Comparison of ENCODE assay signal across 9 cellular contexts in genomic region chr9:129490583-129491485, GRCh38.
DNase-seq lines count a peak whose midpoint lies in the region; ATAC-seq and TF ChIP-seq lines count a peak whose summit lies in the region.
"Had no signal": no experiment of that assay in that cellular context is flagged by ENCODE, and none has a peak within 500 bp of the region (broad histone marks: within the 10 kb centered on the region; RNA-seq: fewer than 3 reads in every experiment).

No MANE protein-coding gene starts in this region.

- H3K4me3 ChIP-seq in adipocyte (ENCODE audit: low read length) = peak overlapping the region; percentile 74

- peak overlapping the region; percentile 90 for H3K27ac Mint-ChIP-seq in stimulated activated memory B cell treated with anti-CD40 and anti-IgM and Interleukin-4, amounts not matched to agents 10 μg/mL and 1 μg/mL and 100 μg/mL, for 72 hours

- no peak for TF ChIP-seq RAD21 in Ishikawa (IDR thresholded peaks at IDR 0.05; ENCODE audit: low read depth)

- peaks cover 21% of the 10 kb centered on the region for H3K36me3 Mint-ChIP-seq in stimulated activated memory B cell treated with anti-CD40 and anti-IgM and Interleukin-4, amounts not matched to agents 10 μg/mL and 1 μg/mL and 100 μg/mL, for 72 hours

- no peaks in the 10 kb centered on the region for H3K9me3 Mint-ChIP-seq in stimulated activated memory B cell treated with anti-CD40 and anti-IgM and Interleukin-4, amounts not matched to agents 10 μg/mL and 1 μg/mL and 100 μg/mL, for 72 hours

- DNase-seq in adipocyte (ENCODE audit: low read depth) = no peak
- DNase-seq in GDM1 (lab: John Stamatoyannopoulos, UW) = no peak
- no peak for DNase-seq in islet precursor cell
- no peak for DNase-seq in OCI-M2 (lab: John Stamatoyannopoulos, UW; ENCODE audit: unreplicated experiment)
- DNase-seq: NCI-H1105 had no signal

- H3K27me3 Mint-ChIP-seq in stimulated activated memory B cell treated with anti-CD40 and anti-IgM and Interleukin-4, amounts not matched to agents 10 μg/mL and 1 μg/mL and 100 μg/mL, for 72 hours = peaks cover 45% of the 10 kb centered on the region

- peaks cover 45% of the 10 kb centered on the region for H3K4me1 Mint-ChIP-seq in stimulated activated memory B cell treated with anti-CD40 and anti-IgM and Interleukin-4, amounts not matched to agents 10 μg/mL and 1 μg/mL and 100 μg/mL, for 72 hours

- ATAC-seq in stimulated activated memory B cell treated with anti-CD40 and anti-IgM and Interleukin-4, amounts not matched to agents 10 μg/mL and 1 μg/mL and 100 μg/mL, for 72 hours = no peak
- ATAC-seq in HG02885 (IDR thresholded peaks at IDR 0.05; ENCODE audit: poor library complexity, unreplicated experiment) = no peak

- H3K4me3 Mint-ChIP-seq in stimulated activated memory B cell treated with anti-CD40 and anti-IgM and Interleukin-4, amounts not matched to agents 10 μg/mL and 1 μg/mL and 100 μg/mL, for 72 hours = peak overlapping the region; percentile 48

- peaks cover 62% of the 10 kb centered on the region for H3K4me1 ChIP-seq in adipocyte (ENCODE audit: control insufficient read depth, insufficient read depth, low read length)

- no peaks in the 10 kb centered on the region for H3K27me3 ChIP-seq in adipocyte (replicated peaks; ENCODE audit: control insufficient read depth, insufficient read depth, low read length)
- H3K27me3 ChIP-seq in layer of hippocampus (ENCODE audit: control insufficient read depth, insufficient read depth, low read length) = no peaks in the 10 kb centered on the region

- H3K9ac ChIP-seq in adipocyte (ENCODE audit: low read length) = peak overlapping the region; percentile 97

- peak; percentile 52; the same call in 1 of the 2 replicates for TF ChIP-seq EP300 in Ishikawa (IDR thresholded peaks at IDR 0.05; ENCODE audit: borderline replicate concordance)

- H3K9me3 ChIP-seq in adipocyte (ENCODE audit: control insufficient read depth, low read length) = no peaks in the 10 kb centered on the region

- peak overlapping the region; percentile 98 for H3K27ac ChIP-seq in layer of hippocampus (ENCODE audit: low read depth, low read length)

- peaks cover 10% of the 10 kb centered on the region for H3K36me3 ChIP-seq in adipocyte (ENCODE audit: control insufficient read depth, insufficient read depth, low read length, severe bottlenecking)

TF ChIP-seq in Ishikawa, 13 proteins besides CTCF, POLR2A, EP300 and RAD21:
- TF ChIP-seq ZBTB7A (IDR thresholded peaks at IDR 0.05; ENCODE audit: low read depth) = no peak
- no peak for TF ChIP-seq USF1 (IDR thresholded peaks at IDR 0.05)
- TF ChIP-seq REST (IDR thresholded peaks at IDR 0.05; ENCODE audit: low read depth) = no peak
- no peak for TF ChIP-seq YY1 (IDR thresholded peaks at IDR 0.05; ENCODE audit: low read depth)
- 0 out of 2 replicates have a peak, but pooled peaks have one; percentile 12 for TF ChIP-seq MAX (IDR thresholded peaks at IDR 0.05)
- no peak for TF ChIP-seq NFIC (IDR thresholded peaks at IDR 0.05)
- no peak for TF ChIP-seq TEAD4 (IDR thresholded peaks at IDR 0.05)
- no peak for TF ChIP-seq CREB1 (IDR thresholded peaks at IDR 0.05; ENCODE audit: low read depth)
- no peak for TF ChIP-seq EGR1 (IDR thresholded peaks at IDR 0.05)
- TF ChIP-seq FOXM1 (IDR thresholded peaks at IDR 0.05; ENCODE audit: borderline replicate concordance, low read depth) = no peak
- TF ChIP-seq TAF1 (IDR thresholded peaks at IDR 0.05; ENCODE audit: low read depth) = no peak
- TF ChIP-seq TCF12 (IDR thresholded peaks at IDR 0.05; ENCODE audit: low read depth) = peak; percentile 23; the same call in 1 of the 2 replicates
